Comparison of ENCODE assay signal across 27 cellular contexts in the genomic region with DNA sequence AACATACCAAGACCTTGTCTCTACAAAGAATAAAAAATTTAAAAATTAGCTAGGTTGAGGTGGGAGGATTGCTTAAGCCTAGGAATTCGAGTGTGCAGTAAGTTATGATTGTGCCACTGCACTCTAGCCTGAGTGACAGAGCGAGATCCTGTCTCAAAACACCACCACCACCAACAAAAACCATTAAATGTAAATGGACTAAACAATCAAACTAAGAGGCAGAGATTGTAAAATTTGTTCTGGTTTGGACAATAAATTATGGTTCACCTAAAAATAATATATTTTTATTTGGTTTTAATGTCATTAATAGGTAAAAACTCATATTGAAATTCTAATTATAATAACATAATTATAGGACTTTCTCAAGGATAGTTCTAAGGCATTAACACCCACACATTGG.
"Had no signal": no experiment of that assay in that cellular context is flagged by ENCODE, and none has a peak within 500 bp of the region (broad histone marks: within the 10 kb centered on the region; RNA-seq: fewer than 3 reads in every experiment).

No MANE protein-coding gene starts in this region.

- ATAC-seq: stimulated activated effector memory CD8-positive, alpha-beta T cell treated with anti-CD3 and anti-CD28 coated beads, Interleukin-12 subunit alpha, Interleukin-12 subunit beta, amount 100 ng/mL, for 72 hours; stimulated activated memory B cell treated with anti-CD40 and anti-IgM and Interleukin-4, amounts not matched to agents 10 μg/mL and 1 μg/mL and 100 μg/mL, for 72 hours; stimulated activated naive B cell treated with anti-CD40 and anti-IgM and Interleukin-4, amounts not matched to agents 10 μg/mL and 1 μg/mL and 100 μg/mL, for 72 hours; stimulated activated naive CD8-positive, alpha-beta T cell treated with anti-CD3 and anti-CD28 coated beads, Interleukin-15, amount 100 ng/mL, for 72 hours; stimulated activated naive CD8-positive, alpha-beta T cell treated with anti-CD3 and anti-CD28 coated beads, Interleukin-15, Interleukin-2, amounts not matched to agents 100 U/mL and 50 U/mL, for 24 hours; upper lobe of right lung had no signal

- H3K4me3 ChIP-seq: stomach, suprapubic skin, testis, thoracic aorta, thyroid gland, tibial artery, tibial nerve, transverse colon, upper lobe of left lung, upper lobe of right lung, uterus, vagina had no signal

- DNase-seq: stimulated activated CD4-positive, alpha-beta T cell treated with anti-CD3 and anti-CD28 coated beads, Interleukin-2, amount 100 ng/mL, for 48 hours; stimulated activated CD4-positive, alpha-beta T cell treated with anti-CD3 and anti-CD28 coated beads, Interleukin-4, amount 100 ng/mL, for 1 hour; stimulated activated CD4-positive, alpha-beta T cell treated with anti-CD3 and anti-CD28 coated beads, Interleukin-4, amount 100 ng/mL, for 24 hours; stimulated activated CD4-positive, alpha-beta T cell treated with anti-CD3 and anti-CD28 coated beads, Interleukin-4, amount 100 ng/mL, for 4 hours; stimulated activated CD8-positive, alpha-beta memory T cell treated with anti-CD3 and anti-CD28 coated beads, Interleukin-4, amount 100 ng/mL, for 48 hours; stimulated activated naive B cell treated with anti-CD40 and anti-IgM and Interleukin-4, amounts not matched to agents 10 μg/mL and 1 μg/mL and 100 μg/mL, for 72 hours; stimulated activated naive CD4-positive, alpha-beta T cell; stimulated activated naive CD4-positive, alpha-beta T cell treated with Interleukin-2 at 50 U/mL for 16 hours; stimulated activated naive CD8-positive, alpha-beta T cell treated with anti-CD3 and anti-CD28 coated beads, Interleukin-15, amount 100 ng/mL, for 72 hours; stimulated activated naive CD8-positive, alpha-beta T cell treated with anti-CD3 and anti-CD28 coated beads, Interleukin-15, Interleukin-2, amounts not matched to agents 100 U/mL and 50 U/mL, for 24 hours; stomach; substantia nigra; testis; thyroid gland; tibial artery; transverse colon; trophoblast cell; upper lobe of left lung; upper lobe of right lung; uterus had no signal

- H3K36me3 ChIP-seq: stomach, suprapubic skin, thoracic aorta, thyroid gland, transverse colon, upper lobe of left lung, upper lobe of right lung, uterus, vagina had no signal

- H3K9me3 ChIP-seq: testis, thyroid gland, upper lobe of right lung, uterus, vagina had no signal

- FAIRE-seq: urothelium cell line had no signal

- H3K27ac ChIP-seq: stomach, suprapubic skin, testis, thoracic aorta, thyroid gland, tibial artery, tibial nerve, transverse colon, upper lobe of left lung, upper lobe of right lung, uterus, vagina had no signal

- H3K27me3 ChIP-seq: stomach, suprapubic skin, testis, thyroid gland, tibial artery, tibial nerve, transverse colon, upper lobe of left lung, upper lobe of right lung, uterus, vagina had no signal

- H3K4me1 ChIP-seq: stomach, suprapubic skin, testis, thyroid gland, tibial nerve, transverse colon, upper lobe of left lung, upper lobe of right lung, uterus, vagina had no signal
